Comparison of ENCODE assay signal across 9 cellular contexts in genomic region chr2:74499269-74499939, GRCh38.
A peak's percentile ranks its signal among the peaks of the same experiment; 100 is the strongest.
DNase-seq lines count a peak whose midpoint lies in the region; ATAC-seq and TF ChIP-seq lines count a peak whose summit lies in the region.
"Had no signal": no experiment of that assay in that cellular context is flagged by ENCODE, and none has a peak within 500 bp of the region (broad histone marks: within the 10 kb centered on the region; RNA-seq: fewer than 3 reads in every experiment).

LBX2 (minus strand) TSS chr2:74499603; CDS start chr2:74499537, 66 bp downstream.

- no peak within 1 kb of the TSS for H3K27ac ChIP-seq in HEK293 (ENCODE audit: extremely low read depth, low read depth, low read length)

- no peaks in the 10 kb centered on the region for H3K4me1 ChIP-seq in HEK293 (ENCODE audit: control insufficient read depth, insufficient read depth, low read length)

- no peak for ATAC-seq in HG02970 (IDR thresholded peaks at IDR 0.05; ENCODE audit: low FRiP score, unreplicated experiment)
- no peak for ATAC-seq in HG03457 (IDR thresholded peaks at IDR 0.05; ENCODE audit: unreplicated experiment)

- H3K36me3 Mint-ChIP-seq in activated naive CD4-positive, alpha-beta T cell treated with anti-CD3 and anti-CD28 coated beads, Interleukin-2, amount 10 ng/mL, durations not matched to agents 7 days and 5 days = peaks cover 14% of the 10 kb centered on the region

- H3K4me3 ChIP-seq in HEK293 (ENCODE audit: low read depth, low read length) = no peak within 1 kb of the TSS

- peak; percentile 52 for DNase-seq in activated naive CD4-positive, alpha-beta T cell treated with anti-CD3 and anti-CD28 coated beads, Interleukin-2, amount 10 ng/mL, durations not matched to agents 7 days and 5 days
- peak; percentile 57 for DNase-seq in iPS-NIHi11 (ENCODE audit: low spot score)
- peak; percentile 49 for DNase-seq in stimulated activated CD4-positive, alpha-beta T cell treated with anti-CD3 and anti-CD28 coated beads, Interleukin-4, amount 100 ng/mL, for 1 hour
- no peak for DNase-seq in NAMALWA (ENCODE audit: low spot score)
- no peak for DNase-seq in RPMI8226
- DNase-seq: aorta had no signal

- peaks cover 86% of the 10 kb centered on the region for H3K27me3 Mint-ChIP-seq in activated naive CD4-positive, alpha-beta T cell treated with anti-CD3 and anti-CD28 coated beads, Interleukin-2, amount 10 ng/mL, durations not matched to agents 7 days and 5 days

- no peaks in the 10 kb centered on the region for H3K9me3 Mint-ChIP-seq in activated naive CD4-positive, alpha-beta T cell treated with anti-CD3 and anti-CD28 coated beads, Interleukin-2, amount 10 ng/mL, durations not matched to agents 7 days and 5 days

- peaks cover 48% of the 10 kb centered on the region for H3K4me1 Mint-ChIP-seq in activated naive CD4-positive, alpha-beta T cell treated with anti-CD3 and anti-CD28 coated beads, Interleukin-2, amount 10 ng/mL, durations not matched to agents 7 days and 5 days

- POLR2A ChIA-PET in HEK293 (lab: Yijun Ruan, JAX) = no interaction called here

- CTCF ChIA-PET in HEK293 (lab: Yijun Ruan, JAX) = interaction anchor here (1.0 kb wide), 1 partner anchor 17 kb away, joined by 4 read pairs; the partner anchor contains the start of genes CCDC142 and TTC31
- CTCF ChIA-PET in activated naive CD4-positive, alpha-beta T cell treated with anti-CD3 and anti-CD28 coated beads, Interleukin-2, amount 10 ng/mL, durations not matched to agents 7 days and 5 days (lab: Charles Lee) = interaction anchor here (1.6 to 2.6 kb wide), 2 partner anchors 33 to 92 kb away, joined by 3 to 11 read pairs; no protein-coding TSS in a partner anchor

- no peak within 1 kb of the TSS for H3K27ac Mint-ChIP-seq in activated naive CD4-positive, alpha-beta T cell treated with anti-CD3 and anti-CD28 coated beads, Interleukin-2, amount 10 ng/mL, durations not matched to agents 7 days and 5 days

- no peak for TF ChIP-seq CTCF in HEK293 (tag by site-specific recombination; IDR thresholded peaks at IDR 0.05)

- peak within 1 kb of the TSS; percentile 83 for H3K4me3 Mint-ChIP-seq in activated naive CD4-positive, alpha-beta T cell treated with anti-CD3 and anti-CD28 coated beads, Interleukin-2, amount 10 ng/mL, durations not matched to agents 7 days and 5 days

- H3K36me3 ChIP-seq in HEK293 (ENCODE audit: control insufficient read depth in 2 of 2, insufficient read depth in 1 of 2, low read length in 2 of 2) = peaks cover 0 to 6% of the 10 kb centered on the region in 2 experiments; a peak in 1 of 3 replicates

- no peaks in the 10 kb centered on the region for H3K9me3 ChIP-seq in HEK293 (ENCODE audit: control insufficient read depth, insufficient read depth, low read depth, low read length)

TF ChIP-seq in HEK293, 187 proteins besides CTCF, POLR2A, EP300 and RAD21:
- TF ChIP-seq SCRT2 (tag by site-specific recombination; IDR thresholded peaks at IDR 0.05) (peak; percentile 11; the same call in 1 of the 2 replicates), ZBTB26 (tag by site-specific recombination; optimal IDR thresholded peaks at IDR 0.05) (no peak)
TF ChIP-seq in HEK293: peak in this region for 1.

Comparison
In these comparisons a context has a peak if more than half of its experiments do, and no peak if none do; other contexts are left out.
1. DNase-seq: peak in activated naive CD4-positive, alpha-beta T cell treated with anti-CD3 and anti-CD28 coated beads, Interleukin-2, amount 10 ng/mL, durations not matched to agents 7 days and 5 days (single experiment), iPS-NIHi11 (single experiment) and stimulated activated CD4-positive, alpha-beta T cell treated with anti-CD3 and anti-CD28 coated beads, Interleukin-4, amount 100 ng/mL, for 1 hour (single experiment); none in NAMALWA (single experiment) and RPMI8226 (single experiment).